Comparison of ENCODE assay signal across 11 cellular contexts in the genomic region with DNA sequence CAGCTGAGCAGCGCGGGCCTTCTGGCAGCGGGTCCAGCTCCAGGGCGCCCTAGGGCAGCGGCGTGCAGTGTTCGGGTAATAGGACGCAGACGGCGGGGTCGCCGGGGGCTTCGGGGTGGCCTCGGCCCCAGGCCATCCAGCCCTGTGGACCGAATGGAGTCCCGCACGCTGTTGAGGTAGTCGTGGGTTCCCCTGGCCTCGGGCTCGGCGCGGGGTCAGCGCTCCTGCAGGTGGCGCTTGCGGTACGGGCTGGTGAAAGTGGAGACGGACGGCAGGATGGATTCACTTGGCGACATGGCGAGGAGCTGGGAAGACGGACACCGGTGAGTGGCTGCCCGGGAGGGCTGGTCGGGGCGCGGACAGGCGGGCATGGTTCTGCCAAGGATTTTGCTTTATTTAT. TPM values are rescaled to one million over a fixed set of nuclear protein-coding genes. Genes with fewer than 3 reads are reported as not detected.
DNase-seq lines count a peak whose midpoint lies in the region; ATAC-seq and TF ChIP-seq lines count a peak whose summit lies in the region.
"Not testable (repeated sequence)": the region's sequence is repeated elsewhere in the genome, so short reads cannot be mapped to it uniquely, and the experiment has no call there.
"Had no signal": no experiment of that assay in that cellular context is flagged by ENCODE, and none has a peak within 500 bp of the region (broad histone marks: within the 10 kb centered on the region; RNA-seq: fewer than 3 reads in every experiment).

No MANE protein-coding gene starts in this region.

- not testable (repeated sequence) for H3K4ac ChIP-seq in mesendoderm (ENCODE audit: low read depth, low read length)

- not testable (repeated sequence) for H2BK15ac ChIP-seq in mesendoderm (replicated peaks; ENCODE audit: low read depth)

- H4K20me1 ChIP-seq in GM23248 (ENCODE audit: insufficient read depth); smooth muscle cell (ENCODE audit: low read depth): not testable (repeated sequence)

- not testable (repeated sequence) for H3K36me3 ChIP-seq in GM23248 (ENCODE audit: low read depth); Peyer's patch; mesendoderm (ENCODE audit: control insufficient read depth, insufficient read depth, low read length); smooth muscle cell (ENCODE audit: low read depth)

- TF ChIP-seq POLR2A in Peyer's patch (IDR thresholded peaks at IDR 0.05): not testable (repeated sequence)

- not testable (repeated sequence) for H2AFZ ChIP-seq in GM23248; smooth muscle cell (ENCODE audit: low read depth)

- H3F3A ChIP-seq in GM23248 (ENCODE audit: insufficient read depth); smooth muscle cell (ENCODE audit: low read depth): not testable (repeated sequence)

- H2AK5ac ChIP-seq in mesendoderm (ENCODE audit: low read length): not testable (repeated sequence)

- H3K9me2 ChIP-seq in GM23248 (ENCODE audit: insufficient read depth): not testable (repeated sequence)

- H2BK5ac ChIP-seq in mesendoderm (ENCODE audit: low read length): not testable (repeated sequence)

- not testable (repeated sequence) for H3K79me1 ChIP-seq in mesendoderm (ENCODE audit: low read length)

- not testable (repeated sequence) for H3K27ac ChIP-seq in GM23248; Peyer's patch; right cardiac atrium (ENCODE audit: low read length); mesendoderm (ENCODE audit: low read depth, low read length); smooth muscle cell (ENCODE audit: low read depth)

- in situ Hi-C loops in GM23248 (cut with MboI): not testable (repeated sequence)

- not testable (repeated sequence) for H3K4me2 ChIP-seq in GM23248 (ENCODE audit: unreplicated experiment); mesendoderm (ENCODE audit: low read length); smooth muscle cell

- H3K9me3 ChIP-seq in GM23248 (ENCODE audit: low read depth); Peyer's patch; right cardiac atrium (ENCODE audit: control insufficient read depth, low read length); smooth muscle cell (replicated peaks; ENCODE audit: low read depth): not testable (repeated sequence)

- not testable (repeated sequence) for H4K5ac ChIP-seq in mesendoderm (ENCODE audit: low read length)

- not testable (repeated sequence) for H3K27me3 ChIP-seq in GM23248 (replicated peaks; ENCODE audit: insufficient read depth); Peyer's patch; right cardiac atrium (ENCODE audit: control insufficient read depth, insufficient read depth); mesendoderm (ENCODE audit: insufficient read depth, low read length, poor library complexity); smooth muscle cell (ENCODE audit: low read depth)

- not testable (repeated sequence) for H3K23ac ChIP-seq in mesendoderm (ENCODE audit: low read length)

- not testable (repeated sequence) for H3K56ac ChIP-seq in mesendoderm (ENCODE audit: low read length)

- not testable (repeated sequence) for H2BK120ac ChIP-seq in mesendoderm (ENCODE audit: low read depth, low read length)

- peak; percentile 71 to 82 for ATAC-seq in right cardiac atrium

- 2 to 4% methylated on average over 33 to 37 of the region's 37 CpGs for WGBS in GM23248 (ENCODE audit: low coverage in 1 of 2, low lambda C conversion rate in 2 of 2, missing lambda C conversion rate in 2 of 2), 2 experiments
- WGBS in right cardiac atrium: 4% methylated on average over 36 of the region's 37 CpGs
- no CpG with 5 or more reads among the region's 37 CpGs for WGBS in mesendoderm (ENCODE audit: extremely low coverage, insufficient coverage, low lambda C conversion rate)
- 6% methylated on average over 30 of the region's 37 CpGs for WGBS in smooth muscle cell (ENCODE audit: low lambda C conversion rate)

- not testable (repeated sequence) for H3K18ac ChIP-seq in mesendoderm (ENCODE audit: low read length)

- H3K4me3 ChIP-seq in AG10803 (ENCODE audit: low read length); GM23248; Peyer's patch; right cardiac atrium (ENCODE audit: low read length); mesendoderm (ENCODE audit: low read length); smooth muscle cell: not testable (repeated sequence)

- H3K4me1 ChIP-seq in GM23248 (ENCODE audit: insufficient read depth); Peyer's patch; right cardiac atrium (ENCODE audit: control insufficient read depth, insufficient read depth, low read length); mesendoderm (ENCODE audit: control insufficient read depth, low read depth, low read length); smooth muscle cell (ENCODE audit: low read depth): not testable (repeated sequence)

- intact Hi-C loops in right cardiac atrium (cut with DNase I): not testable (repeated sequence)

- H4K8ac ChIP-seq in mesendoderm (ENCODE audit: low read depth, low read length): not testable (repeated sequence)

- TF ChIP-seq CTCF in AG10803 (conservative IDR thresholded peaks at IDR 0.05; ENCODE audit: low read length) (0 out of 2 replicates have a peak, but pooled peaks have one; percentile 8), Peyer's patch (IDR thresholded peaks at IDR 0.05) (peak in 3 of 6 experiments; percentile 7 to 38 (median 22)), smooth muscle cell (IDR thresholded peaks at IDR 0.05; ENCODE audit: borderline replicate concordance, insufficient read depth, poor library complexity, severe bottlenecking) (peak; percentile 26)

- DNase-seq in AG10803 (ENCODE audit: low read depth): peak; percentile 0
- peak; percentile 5 for DNase-seq in GM23248
- DNase-seq in Peyer's patch: peak in 2 of 3 donors; percentile 51 to 53
- DNase-seq in activated naive CD4-positive, alpha-beta T cell treated with Interleukin-2 at 50 U/mL for 16 hours: peak; percentile 9
- peak; percentile 83 for DNase-seq in ecto neural progenitor cell (ENCODE audit: low spot score)
- peak; percentile 16 to 51 (median 33) for DNase-seq in right cardiac atrium
- peak; percentile 70 for DNase-seq in mesendoderm
- not testable (repeated sequence) for DNase-seq in smooth muscle cell (lab: John Stamatoyannopoulos, UW; ENCODE audit: unreplicated experiment)

- H3K9ac ChIP-seq in GM23248; mesendoderm (ENCODE audit: low read length); smooth muscle cell (ENCODE audit: low read depth): not testable (repeated sequence)

- H3K79me2 ChIP-seq in GM23248 (ENCODE audit: insufficient read depth); mesendoderm (ENCODE audit: control insufficient read depth, insufficient read depth, low read length); smooth muscle cell (ENCODE audit: low read depth): not testable (repeated sequence)

RNA-seq across cellular contexts. Expression of a gene that starts 35.4 kb away (rescaled TPM):
- total RNA-seq in GM23248 (2014; rRNA removed; shearing (Covaris generic)): not detected in 2 replicates
- not detected in 2 replicates for polyA plus RNA-seq in GM23248 (2016; fragmentation: Nextera tagmentation; extraction: Ambion mirVana)
- not detected for total RNA-seq in Peyer's patch
- total RNA-seq in right cardiac atrium: not detected
- polyA plus RNA-seq in right cardiac atrium: not detected
- polyA plus RNA-seq in mesendoderm (2013, experiment 1 of 2): not detected
- not detected for polyA plus RNA-seq in mesendoderm (2013, experiment 2 of 2)
- total RNA-seq in smooth muscle cell: not detected in 2 replicates
- polyA plus RNA-seq in smooth muscle cell: not detected in 2 replicates
- total RNA-seq: activated B cell treated with CpG ODN at 0.5 μM for 24 hours; activated T-helper 2 cell treated with anti-CD3 and anti-CD28 coated beads, Interferon-gamma antibody, Interleukin-2, Interleukin-4, amounts not matched to agents 10 μg/mL and 5 μg/mL and 100 μg/mL, durations not matched to agents 14 hours and 24 hours and 36 hours had no signal
- polyA plus RNA-seq: AG04450 had no signal
